In genomic region chr3:38354588-38355344, GRCh38 we compare ENCODE assay signal across 15 cellular contexts. TPM values are rescaled to one million over a fixed set of nuclear protein-coding genes. Genes with fewer than 3 reads are reported as not detected.
DNase-seq lines count a peak whose midpoint lies in the region; ATAC-seq and TF ChIP-seq lines count a peak whose summit lies in the region.
"Had no signal": no experiment of that assay in that cellular context is flagged by ENCODE, and none has a peak within 500 bp of the region (broad histone marks: within the 10 kb centered on the region; RNA-seq: fewer than 3 reads in every experiment).

No MANE protein-coding gene starts in this region.

- H3K4me3 ChIP-seq in Jurkat, Clone E6-1 (ENCODE audit: low read length) = peak overlapping the region; percentile 17
- H3K4me3 ChIP-seq in adipocyte (ENCODE audit: low read length) (no peak overlapping the region), fibroblast of villous mesenchyme (ENCODE audit: low read depth, low read length) (no peak overlapping the region)
- H3K4me3 ChIP-seq: GM12878, neural progenitor cell, PC-9 had no signal

- H3K36me3 ChIP-seq in adipocyte (ENCODE audit: control insufficient read depth, insufficient read depth, low read length, severe bottlenecking) = peaks cover 17% of the 10 kb centered on the region
- H3K36me3 ChIP-seq: neural progenitor cell had no signal

- H3K27me3 ChIP-seq in adipocyte (replicated peaks; ENCODE audit: control insufficient read depth, insufficient read depth, low read length) = no peaks in the 10 kb centered on the region
- H3K27me3 ChIP-seq: neural progenitor cell had no signal

- no peak overlapping the region for H3K9ac ChIP-seq in adipocyte (ENCODE audit: low read length)
- H3K9ac ChIP-seq: KMS-11, neural progenitor cell had no signal

- H3K9me3 ChIP-seq in adipocyte (ENCODE audit: control insufficient read depth, low read length) = no peaks in the 10 kb centered on the region

- DNase-seq in D341Med (ENCODE audit: low spot score) (peak; percentile 60), adipocyte (ENCODE audit: low read depth) (peak; percentile 40), fibroblast of villous mesenchyme (ENCODE audit: low read depth) (peak; percentile 49), UCSD-AML1 (lab: John Stamatoyannopoulos, UW; ENCODE audit: unreplicated experiment) (no peak), HuH-7 (ENCODE audit: low spot score) (no peak)
- DNase-seq in Jurkat, Clone E6-1 (ENCODE audit: low read depth, low spot score) = peak; percentile 89
- DNase-seq: activated CD4-positive, alpha-beta T cell treated with anti-CD3 and anti-CD28 coated beads for 36 hours; activated gamma-delta T cell treated with Interleukin-2 at 50 U/mL for 16 hours; effector CD4-positive, alpha-beta T cell; PC-9 had no signal

- ATAC-seq in HG02610 (IDR thresholded peaks at IDR 0.05; ENCODE audit: unreplicated experiment) (no peak), HG02870 (IDR thresholded peaks at IDR 0.05; ENCODE audit: unreplicated experiment) (no peak)
- ATAC-seq: activated CD4-positive, alpha-beta T cell treated with anti-CD3 and anti-CD28 coated beads for 36 hours; GM12878 had no signal

- H3K4me1 ChIP-seq in adipocyte (ENCODE audit: control insufficient read depth, insufficient read depth, low read length) = peaks cover 4% of the 10 kb centered on the region
- H3K4me1 ChIP-seq: neural progenitor cell had no signal

- TF ChIP-seq CTCF in fibroblast of villous mesenchyme (IDR thresholded peaks at IDR 0.05; ENCODE audit: insufficient read depth, low read depth, low read length) = no peak

RNA-seq across cellular contexts. Expression of gene XYLB, which starts 8.2 kb away (rescaled TPM):
- polyA plus RNA-seq in Jurkat, Clone E6-1 (2012; ENCODE audit: insufficient read depth, insufficient read length) = 15.5 TPM
- total RNA-seq in fibroblast of villous mesenchyme = 4.3 and 4.8 TPM in 2 replicates

Comparison
In these comparisons a context has a peak if more than half of its experiments do, and no peak if none do; other contexts are left out.
1. DNase-seq: peak in D341Med (single experiment), Jurkat, Clone E6-1 (single experiment), adipocyte (single experiment) and fibroblast of villous mesenchyme (single experiment); none in UCSD-AML1 (single experiment) and HuH-7 (single experiment).